In the genomic region with DNA sequence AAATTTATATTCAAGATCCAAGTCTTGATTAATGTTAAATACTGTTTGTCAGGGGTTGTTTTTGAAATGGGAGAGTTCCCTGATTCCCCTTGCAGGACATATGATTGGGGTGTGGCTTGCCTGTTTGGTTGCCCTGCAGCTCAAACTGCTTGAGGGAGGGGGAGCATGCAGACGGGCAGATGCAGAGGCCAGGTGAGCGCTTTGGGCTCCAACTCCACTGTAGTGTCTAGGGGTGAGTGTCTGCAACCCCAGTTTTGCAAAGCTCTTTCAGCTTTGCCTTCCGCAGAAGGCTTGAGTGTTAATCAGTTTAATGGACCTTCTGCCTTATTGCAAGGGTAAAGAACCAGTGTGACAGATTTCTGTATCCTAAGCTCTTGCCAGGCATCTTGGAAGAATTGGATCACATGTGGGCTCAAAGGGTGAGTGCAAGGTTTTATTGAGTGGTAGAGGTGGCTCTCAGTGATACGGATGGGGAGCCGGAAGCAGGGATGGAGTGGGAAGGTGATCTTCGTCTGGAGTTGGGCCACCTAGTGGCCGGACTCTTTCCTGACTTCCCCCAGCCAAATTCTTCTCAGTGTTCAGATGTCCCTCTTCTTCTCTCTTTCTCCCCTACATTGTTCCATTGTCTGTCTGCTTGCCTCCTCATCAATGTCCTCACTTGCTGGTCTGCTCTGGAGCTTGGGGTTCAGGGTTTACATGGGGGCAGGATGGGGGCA, we compare ENCODE assay signal across 11 cellular contexts.
DNase-seq lines count a peak whose midpoint lies in the region; ATAC-seq and TF ChIP-seq lines count a peak whose summit lies in the region.
"Had no signal": no experiment of that assay in that cellular context is flagged by ENCODE, and none has a peak within 500 bp of the region (broad histone marks: within the 10 kb centered on the region; RNA-seq: fewer than 3 reads in every experiment).

No MANE protein-coding gene starts in this region.

- DNase-seq in MCF 10A (ENCODE audit: unreplicated experiment) = peak; percentile 32
- DNase-seq in breast epithelium (ENCODE audit: low spot score in 2 of 2) = no peak
- peak; percentile 17 for DNase-seq in NAMALWA (ENCODE audit: low spot score)
- no peak for DNase-seq in fibroblast of mammary gland (ENCODE audit: low read depth)
- no peak for DNase-seq in midbrain (lab: John Stamatoyannopoulos, UW)
- no peak for DNase-seq in CD4-positive, alpha-beta memory T cell
- no peak for DNase-seq in activated CD8-positive, alpha-beta T cell treated with anti-CD3 and anti-CD28 coated beads for 36 hours
- DNase-seq: dorsolateral prefrontal cortex, NCI-H510A treated with DMSO at 0.1 percent for 48 hours, T-helper 9 cell had no signal

- H3K4me1 Mint-ChIP-seq in MCF 10A (ENCODE audit: insufficient read depth, unreplicated experiment) = no peaks in the 10 kb centered on the region
- H3K4me1 Mint-ChIP-seq in CD4-positive, alpha-beta memory T cell = no peaks in the 10 kb centered on the region
- no peaks in the 10 kb centered on the region for H3K4me1 Mint-ChIP-seq in activated CD8-positive, alpha-beta T cell treated with anti-CD3 and anti-CD28 coated beads for 36 hours (ENCODE audit: low read depth)

- H3K4me1 ChIP-seq in breast epithelium = no peaks in the 10 kb centered on the region
- no peaks in the 10 kb centered on the region for H3K4me1 ChIP-seq in CD4-positive, alpha-beta memory T cell (ENCODE audit: insufficient read depth, low read length)

- no peak for TF ChIP-seq POLR2A in breast epithelium (IDR thresholded peaks at IDR 0.05)

- POLR2A ChIA-PET in MCF 10A (lab: Yijun Ruan, JAX) = no interaction called here
- POLR2A ChIA-PET in CD4-positive, alpha-beta memory T cell (lab: Charles Lee; ENCODE audit: partially characterized antibody) = no interaction called here
- POLR2A ChIA-PET in activated CD8-positive, alpha-beta T cell treated with anti-CD3 and anti-CD28 coated beads for 36 hours (lab: Charles Lee) = interaction anchor here (0.6 kb wide), 1 partner anchor 129 kb away, joined by 4 read pairs; no protein-coding TSS in a partner anchor

- H3K27me3 ChIP-seq in breast epithelium = no peaks in the 10 kb centered on the region
- H3K27me3 ChIP-seq in CD4-positive, alpha-beta memory T cell (ENCODE audit: insufficient read depth, low read length) = no peaks in the 10 kb centered on the region
- H3K27me3 ChIP-seq: dorsolateral prefrontal cortex had no signal

- TF ChIP-seq CTCF in MCF 10A (IDR thresholded peaks at IDR 0.05; ENCODE audit: unreplicated experiment) (peak; percentile 34), breast epithelium (IDR thresholded peaks at IDR 0.05) (no peak), fibroblast of mammary gland (conservative IDR thresholded peaks at IDR 0.05; ENCODE audit: control insufficient read depth, insufficient read depth, low read depth, low read length) (peak; percentile 13)
- no peak for TF ChIP-seq CTCF in activated CD8-positive, alpha-beta T cell treated with anti-CD3 and anti-CD28 coated beads for 36 hours (IDR thresholded peaks at IDR 0.05)

- H3K36me3 ChIP-seq in breast epithelium = no peaks in the 10 kb centered on the region
- H3K36me3 ChIP-seq in CD4-positive, alpha-beta memory T cell (ENCODE audit: insufficient read depth, low read length) = no peaks in the 10 kb centered on the region

- CTCF ChIA-PET in MCF 10A (lab: Yijun Ruan, JAX) = interaction anchor here (0.6 to 1.5 kb wide), 13 partner anchors 14 to 1438 kb away, joined by 3 to 4 read pairs (median 3); no protein-coding TSS in a partner anchor
- CTCF ChIA-PET in CD4-positive, alpha-beta memory T cell (lab: Charles Lee; ENCODE audit: partially characterized antibody) = no interaction called here
- CTCF ChIA-PET in activated CD8-positive, alpha-beta T cell treated with anti-CD3 and anti-CD28 coated beads for 36 hours (lab: Charles Lee) = no interaction called here

- no peaks in the 10 kb centered on the region for H3K9me3 ChIP-seq in breast epithelium
- no peaks in the 10 kb centered on the region for H3K9me3 ChIP-seq in CD4-positive, alpha-beta memory T cell (ENCODE audit: control insufficient read depth in 1 of 2, low read length in 2 of 2)

- BruUV-seq in MCF 10A (replicated peaks; lab: Mats Ljungman, UMichigan) = no TSS peak

- no peak overlapping the region for H3K27ac Mint-ChIP-seq in MCF 10A (ENCODE audit: low read depth, unreplicated experiment)
- H3K27ac Mint-ChIP-seq in CD4-positive, alpha-beta memory T cell = no peak overlapping the region
- H3K27ac Mint-ChIP-seq in activated CD8-positive, alpha-beta T cell treated with anti-CD3 and anti-CD28 coated beads for 36 hours = no peak overlapping the region

- ATAC-seq in HG03280 (IDR thresholded peaks at IDR 0.05; ENCODE audit: unreplicated experiment) = no peak
- no peak for ATAC-seq in activated CD8-positive, alpha-beta T cell treated with anti-CD3 and anti-CD28 coated beads for 36 hours

- intact Hi-C loops in MCF 10A (cut with micrococcal nuclease) = loop anchor here (5.0 kb wide), 1 partner anchor 216 kb away; no protein-coding TSS in a partner anchor
- intact Hi-C loops in breast epithelium (cut with DNase I; ENCODE audit: low total_unique reads) = no loop called here
- intact Hi-C loops in CD4-positive, alpha-beta memory T cell (cut with micrococcal nuclease) = no loop called here
- intact Hi-C loops in activated CD8-positive, alpha-beta T cell treated with anti-CD3 and anti-CD28 coated beads for 36 hours (cut with micrococcal nuclease) = no loop called here

- H3K4me3 Mint-ChIP-seq in MCF 10A (ENCODE audit: unreplicated experiment) = no peak overlapping the region
- H3K4me3 Mint-ChIP-seq in CD4-positive, alpha-beta memory T cell = no peak overlapping the region
- H3K4me3 Mint-ChIP-seq in activated CD8-positive, alpha-beta T cell treated with anti-CD3 and anti-CD28 coated beads for 36 hours = no peak overlapping the region

- H3K36me3 Mint-ChIP-seq in MCF 10A (ENCODE audit: insufficient read depth, unreplicated experiment) = no peaks in the 10 kb centered on the region
- H3K36me3 Mint-ChIP-seq in CD4-positive, alpha-beta memory T cell = no peaks in the 10 kb centered on the region
- no peaks in the 10 kb centered on the region for H3K36me3 Mint-ChIP-seq in activated CD8-positive, alpha-beta T cell treated with anti-CD3 and anti-CD28 coated beads for 36 hours (ENCODE audit: low read depth)

- H3K27ac ChIP-seq in breast epithelium = no peak overlapping the region
- no peak overlapping the region for H3K27ac ChIP-seq in CD4-positive, alpha-beta memory T cell (ENCODE audit: low read depth, low read length)
- H3K27ac ChIP-seq: dorsolateral prefrontal cortex had no signal

- no peaks in the 10 kb centered on the region for H3K9me3 Mint-ChIP-seq in MCF 10A (ENCODE audit: unreplicated experiment)
- H3K9me3 Mint-ChIP-seq in CD4-positive, alpha-beta memory T cell = peaks cover 0 to 6% (median 4%) of the 10 kb centered on the region in 8 donors
- peaks cover 2% of the 10 kb centered on the region for H3K9me3 Mint-ChIP-seq in activated CD8-positive, alpha-beta T cell treated with anti-CD3 and anti-CD28 coated beads for 36 hours

- no peak overlapping the region for H3K4me3 ChIP-seq in breast epithelium
- H3K4me3 ChIP-seq in fibroblast of mammary gland (ENCODE audit: control insufficient read depth, low read depth, low read length) = no peak overlapping the region
- H3K4me3 ChIP-seq in CD4-positive, alpha-beta memory T cell (ENCODE audit: low read length in 2 of 2) = no peak overlapping the region
- H3K4me3 ChIP-seq: dorsolateral prefrontal cortex had no signal

- H3K27me3 Mint-ChIP-seq in MCF 10A (ENCODE audit: insufficient read depth, unreplicated experiment) = peaks cover 81% of the 10 kb centered on the region
- H3K27me3 Mint-ChIP-seq in CD4-positive, alpha-beta memory T cell = no peaks in the 10 kb centered on the region
- H3K27me3 Mint-ChIP-seq in activated CD8-positive, alpha-beta T cell treated with anti-CD3 and anti-CD28 coated beads for 36 hours = no peaks in the 10 kb centered on the region

Comparison
In these comparisons a context has a peak if more than half of its experiments do, and no peak if none do; other contexts are left out.
1. DNase-seq: peak in MCF 10A (single experiment) and NAMALWA (single experiment); none in breast epithelium (0 of 2), fibroblast of mammary gland (single experiment), midbrain (single experiment), CD4-positive, alpha-beta memory T cell (0 of 5) and activated CD8-positive, alpha-beta T cell treated with anti-CD3 and anti-CD28 coated beads for 36 hours (single experiment).
2. CTCF ChIP-seq: peak in MCF 10A (single experiment) and fibroblast of mammary gland (single experiment); none in breast epithelium (0 of 3) and activated CD8-positive, alpha-beta T cell treated with anti-CD3 and anti-CD28 coated beads for 36 hours (single experiment).